Comparison of ENCODE assay signal across 16 cellular contexts in genomic region chr17:17346428-17347233, GRCh38. TPM values are rescaled to one million over a fixed set of nuclear protein-coding genes. Genes with fewer than 3 reads are reported as not detected.
DNase-seq lines count a peak whose midpoint lies in the region; ATAC-seq and TF ChIP-seq lines count a peak whose summit lies in the region.
"Had no signal": no experiment of that assay in that cellular context is flagged by ENCODE, and none has a peak within 500 bp of the region (broad histone marks: within the 10 kb centered on the region; RNA-seq: fewer than 3 reads in every experiment).

No MANE protein-coding gene starts in this region.

- peak; percentile 70 for DNase-seq in Right ventricle myocardium inferior (ENCODE audit: missing footprints)
- DNase-seq in left cardiac atrium, result no peak
- DNase-seq in ecto neural progenitor cell (ENCODE audit: low spot score), result peak; percentile 47
- DNase-seq in neuronal stem cell (ENCODE audit: low spot score), result no peak
- DNase-seq in vagina (ENCODE audit: extremely low spot score in 2 of 2), result peak; percentile 78 to 87
- no peak for DNase-seq in GOT3 (lab: John Stamatoyannopoulos, UW)
- no peak for DNase-seq in NCI-H2107 (lab: John Stamatoyannopoulos, UW)
- DNase-seq: Calu3, KG1, NCI-H1092, NCI-H187, NCI-H2171, NCI-H774, PC-9 had no signal

- H2BK120ac ChIP-seq in neuronal stem cell (ENCODE audit: low read depth, low read length), result no peak overlapping the region

- peak overlapping the region; percentile 82 for H3K18ac ChIP-seq in neuronal stem cell (ENCODE audit: low read length)

- H2AFZ ChIP-seq in neuronal stem cell (ENCODE audit: low read length), result no peak overlapping the region
- H2AFZ ChIP-seq: PC-9 had no signal

- H3K27ac ChIP-seq in neuronal stem cell (replicated peaks; ENCODE audit: low read length), result no peak overlapping the region
- no peak overlapping the region for H3K27ac ChIP-seq in vagina
- H3K27ac ChIP-seq: PC-9 had no signal

- no peak overlapping the region for H4K8ac ChIP-seq in neuronal stem cell (ENCODE audit: low read depth, low read length)

- H3K9me3 ChIP-seq in neuronal stem cell (replicated peaks in 1 of 2; ENCODE audit: control insufficient read depth in 2 of 2, insufficient read depth in 1 of 2, low read depth in 1 of 2, low read length in 2 of 2) (no peaks in the 10 kb centered on the region), vagina (no peaks in the 10 kb centered on the region)

- TF ChIP-seq POLR2A in vagina (IDR thresholded peaks at IDR 0.05), result no peak

- peak overlapping the region; percentile 18 for H2BK15ac ChIP-seq in neuronal stem cell (ENCODE audit: low read length)

- H3K14ac ChIP-seq in neuronal stem cell (ENCODE audit: low read length), result no peak overlapping the region

- WGBS in neuronal stem cell (ENCODE audit: extremely low coverage in 2 of 2, insufficient read length in 2 of 2, insufficient replicate concordance in 1 of 2), 2 donors, result no CpG with 5 or more reads among the region's 31 CpGs

- H3K23ac ChIP-seq in neuronal stem cell (ENCODE audit: low read depth, low read length, poor library complexity), result peak overlapping the region; percentile 25

- peak overlapping the region; percentile 47 for H2AK5ac ChIP-seq in neuronal stem cell (ENCODE audit: low read depth, low read length)

- H3K4me3 ChIP-seq in neuronal stem cell (ENCODE audit: low read length in 2 of 2) (no peak overlapping the region), vagina (no peak overlapping the region)
- H3K4me3 ChIP-seq: PC-9 had no signal

- no peak for ATAC-seq in Right ventricle myocardium inferior
- ATAC-seq in left cardiac atrium, result no peak
- no peak for ATAC-seq in HG03139 (IDR thresholded peaks at IDR 0.05; ENCODE audit: unreplicated experiment)
- ATAC-seq: HCT116 had no signal

- no peak for TF ChIP-seq CTCF in vagina (IDR thresholded peaks at IDR 0.05)

- H3K4me2 ChIP-seq in neuronal stem cell (ENCODE audit: insufficient read depth, low read length, poor library complexity, severe bottlenecking), result no peak overlapping the region
- H3K4me2 ChIP-seq: PC-9 had no signal

- no peak overlapping the region for H4K91ac ChIP-seq in neuronal stem cell (ENCODE audit: low read depth, low read length, poor library complexity)

- H3K4ac ChIP-seq in neuronal stem cell (ENCODE audit: low read length), result no peak overlapping the region

- H2BK5ac ChIP-seq in neuronal stem cell (ENCODE audit: low read length), result peak overlapping the region; percentile 35

- no peaks in the 10 kb centered on the region for H3K79me1 ChIP-seq in neuronal stem cell (ENCODE audit: low read depth, low read length)

- no peak overlapping the region for H2BK12ac ChIP-seq in neuronal stem cell (ENCODE audit: low read length)

- H3K36me3 ChIP-seq in neuronal stem cell (replicated peaks in 1 of 2; ENCODE audit: control insufficient read depth in 2 of 2, insufficient read depth in 2 of 2, low read length in 2 of 2) (no peaks in the 10 kb centered on the region), vagina (no peaks in the 10 kb centered on the region)

- H3K9ac ChIP-seq in neuronal stem cell (ENCODE audit: low read depth, low read length, poor library complexity), result peak overlapping the region; percentile 72

- peaks cover 0 to 9% of the 10 kb centered on the region in 2 donors for H3K4me1 ChIP-seq in neuronal stem cell (ENCODE audit: control insufficient read depth in 2 of 2, insufficient read depth in 1 of 2, low read depth in 1 of 2, low read length in 2 of 2)
- no peaks in the 10 kb centered on the region for H3K4me1 ChIP-seq in vagina

- H3K27me3 ChIP-seq in neuronal stem cell (ENCODE audit: control insufficient read depth in 3 of 3, insufficient read depth in 3 of 3, low read depth in 1 of 3, low read length in 3 of 3) (no peaks in the 10 kb centered on the region), vagina (no peaks in the 10 kb centered on the region)

- intact Hi-C loops in Right ventricle myocardium inferior (cut with DNase I), result no loop called here
- intact Hi-C loops in left cardiac atrium (cut with DNase I), result loop anchor here in 1 of 2 donors (10.0 kb wide), 1 partner anchor 58 kb away; no protein-coding TSS in a partner anchor
- intact Hi-C loops in vagina (cut with DNase I), result no loop called here

RNA-seq across cellular contexts. Expression of gene NT5M, which starts 43.5 kb away (rescaled TPM):
- total RNA-seq in Right ventricle myocardium inferior (8.3 TPM), left cardiac atrium (1 to 10 TPM; 5.4 to 8.2 TPM), vagina (3.2 TPM)
- 6.8 TPM for polyA plus RNA-seq in neuronal stem cell (2013, experiment 1 of 2)
- 7.4 TPM for polyA plus RNA-seq in neuronal stem cell (2013, experiment 2 of 2)

Comparison
In these comparisons a context has a peak if more than half of its experiments do, and no peak if none do; other contexts are left out.
1. DNase-seq: peak in Right ventricle myocardium inferior (single experiment), ecto neural progenitor cell (single experiment) and vagina (2 of 2); none in left cardiac atrium (single experiment), neuronal stem cell (single experiment), GOT3 (single experiment) and NCI-H2107 (single experiment).